2 cellular contexts compared by ENCODE assay signal in genomic region chr17:49629447-49629846, GRCh38.
TF ChIP-seq lines count a peak whose summit lies in the region.

No MANE protein-coding gene starts in this region.

TF ChIP-seq in GM12878, 131 proteins besides CTCF, POLR2A, EP300 and RAD21:
- TF ChIP-seq E4F1 (IDR thresholded peaks at IDR 0.05; ENCODE audit: borderline replicate concordance, partially characterized antibody) (no peak), DPF2 (IDR thresholded peaks at IDR 0.05) (no peak), CEBPB (IDR thresholded peaks at IDR 0.05; ENCODE audit: borderline replicate concordance in 1 of 2, low read depth in 2 of 2, low read length in 2 of 2) (no peak), POLR2AphosphoS5 (IDR thresholded peaks at IDR 0.05; ENCODE audit: low read length) (no peak), MEF2B (IDR thresholded peaks at IDR 0.05; ENCODE audit: partially characterized antibody, poor library complexity, severe bottlenecking) (no peak), RFX5 (IDR thresholded peaks at IDR 0.05; ENCODE audit: low read depth, low read length) (no peak), ZBTB4 (CRISPR knock-in tag; IDR thresholded peaks at IDR 0.05) (no peak), ATF3 (IDR thresholded peaks at IDR 0.05; ENCODE audit: borderline replicate concordance, extremely low read depth, low read depth, low read length) (no peak), ZSCAN29 (IDR thresholded peaks at IDR 0.05) (no peak), PAX8 (IDR thresholded peaks at IDR 0.05) (no peak), BHLHE40 (IDR thresholded peaks at IDR 0.05; ENCODE audit: borderline replicate concordance in 1 of 2, low read depth in 2 of 2, low read length in 1 of 2) (no peak), IRF3 (IDR thresholded peaks at IDR 0.05) (no peak), LARP7 (IDR thresholded peaks at IDR 0.05) (no peak), TBL1XR1 (IDR thresholded peaks at IDR 0.05; ENCODE audit: low read depth, low read length) (no peak), STAT3 (IDR thresholded peaks at IDR 0.05; ENCODE audit: low read depth, low read length) (no peak), ETV6 (conservative IDR thresholded peaks at IDR 0.05 in 1 of 2, IDR thresholded peaks at IDR 0.05 in 1 of 2; ENCODE audit: borderline replicate concordance in 1 of 2, low read depth in 1 of 2) (no peak), TARDBP (IDR thresholded peaks at IDR 0.05; ENCODE audit: borderline replicate concordance) (no peak), NKRF (conservative IDR thresholded peaks at IDR 0.05) (no peak), SP1 (IDR thresholded peaks at IDR 0.05; ENCODE audit: low read depth, low read length) (no peak)

TF ChIP-seq in HepG2, 621 proteins besides CTCF, POLR2A, EP300 and RAD21:
- TF ChIP-seq CEBPB (IDR thresholded peaks at IDR 0.05; ENCODE audit: borderline replicate concordance, low read depth, low read length): peak; percentile 41; the same call in 1 of the 2 replicates
- TF ChIP-seq ZNF629 (CRISPR knock-in tag; conservative IDR thresholded peaks at IDR 0.05): no peak
TF ChIP-seq in HepG2: peak in this region for 1.
